Comparison of ENCODE assay signal across 9 cellular contexts in genomic region chr12:132491349-132491663, GRCh38. TPM values are rescaled to one million over a fixed set of nuclear protein-coding genes. Genes with fewer than 3 reads are reported as not detected.
A peak's percentile ranks its signal among the peaks of the same experiment; 100 is the strongest.
DNase-seq lines count a peak whose midpoint lies in the region; FAIRE-seq and TF ChIP-seq lines count a peak whose summit lies in the region.
"Had no signal": no experiment of that assay in that cellular context is flagged by ENCODE, and none has a peak within 500 bp of the region (broad histone marks: within the 10 kb centered on the region; RNA-seq: fewer than 3 reads in every experiment).

No MANE protein-coding gene starts in this region.

- H3K36me3 ChIP-seq in Caco-2 (ENCODE audit: control insufficient read depth, insufficient read depth, low read length), result no peaks in the 10 kb centered on the region
- H3K36me3 ChIP-seq in OCI-LY3 (replicated peaks; ENCODE audit: low read depth, low read length), result no peaks in the 10 kb centered on the region
- H3K36me3 ChIP-seq in endothelial cell of umbilical vein (ENCODE audit: control insufficient read depth in 2 of 2, extremely low read depth in 1 of 2, insufficient read depth in 2 of 2, low read length in 2 of 2), result no peaks in the 10 kb centered on the region

- TF ChIP-seq CTCF in Caco-2 (IDR thresholded peaks at IDR 0.05; ENCODE audit: insufficient read depth in 1 of 2, low read depth in 1 of 2, low read length in 1 of 2, severe bottlenecking in 1 of 2, unreplicated experiment in 1 of 2) (no peak), OCI-LY3 (IDR thresholded peaks at IDR 0.05; ENCODE audit: low read depth, low read length) (no peak), endothelial cell of umbilical vein (IDR thresholded peaks at IDR 0.05; ENCODE audit: extremely low read depth in 1 of 2, insufficient read depth in 1 of 2, low read depth in 1 of 2, low read length in 2 of 2) (no peak), osteocyte (IDR thresholded peaks at IDR 0.05) (no peak)

- peaks cover 58% of the 10 kb centered on the region for H3K4me1 ChIP-seq in Caco-2
- H3K4me1 ChIP-seq in OCI-LY3 (ENCODE audit: low read length), result peaks cover 31% of the 10 kb centered on the region
- peaks cover 15% of the 10 kb centered on the region for H3K4me1 ChIP-seq in endothelial cell of umbilical vein (ENCODE audit: control insufficient read depth, extremely low read depth, insufficient read depth, low read length)

- BruUV-seq in Caco-2 (replicated peaks; lab: Mats Ljungman, UMichigan) (TSS peak; percentile 64), endothelial cell of umbilical vein (replicated peaks; lab: Mats Ljungman, UMichigan) (TSS peak; percentile 45)

- H3K9me3 Mint-ChIP-seq in Caco-2 (ENCODE audit: unreplicated experiment) (no peaks in the 10 kb centered on the region), osteocyte (ENCODE audit: unreplicated experiment) (no peaks in the 10 kb centered on the region)

- H3K27ac ChIP-seq in OCI-LY3 (ENCODE audit: low read length), result no peak overlapping the region
- no peak overlapping the region for H3K27ac ChIP-seq in endothelial cell of umbilical vein (ENCODE audit: insufficient read depth, low read depth, low read length)

- H3K9me3 ChIP-seq in Caco-2 (no peaks in the 10 kb centered on the region), OCI-LY3 (ENCODE audit: insufficient read depth, low read length) (no peaks in the 10 kb centered on the region), endothelial cell of umbilical vein (replicated peaks; ENCODE audit: control insufficient read depth, insufficient read depth, low read length) (no peaks in the 10 kb centered on the region)

- POLR2A ChIA-PET in Caco-2 (lab: Charles Lee) (no interaction called here), endothelial cell of umbilical vein (lab: Charles Lee) (no interaction called here)

- TF ChIP-seq POLR2A in endothelial cell of umbilical vein (IDR thresholded peaks at IDR 0.05; ENCODE audit: low read depth, low read length), result no peak

- H3K9me1 ChIP-seq in endothelial cell of umbilical vein (replicated peaks; ENCODE audit: control insufficient read depth, extremely low read depth, insufficient read depth, low read length), result no peaks in the 10 kb centered on the region

- peak overlapping the region; percentile 39; the same call in 1 of the 2 replicates for H3K9ac ChIP-seq in OCI-LY3 (ENCODE audit: low read length)
- H3K9ac ChIP-seq in endothelial cell of umbilical vein (replicated peaks; ENCODE audit: extremely low read depth, insufficient read depth, low read length), result no peak overlapping the region

- peaks cover 27% of the 10 kb centered on the region for H3K36me3 Mint-ChIP-seq in Caco-2 (ENCODE audit: insufficient read depth, unreplicated experiment)
- H3K36me3 Mint-ChIP-seq in osteocyte (ENCODE audit: unreplicated experiment), result peaks cover 4% of the 10 kb centered on the region

- peaks cover 8% of the 10 kb centered on the region for H3K4me1 Mint-ChIP-seq in Caco-2 (ENCODE audit: low read depth, unreplicated experiment)
- peaks cover 33% of the 10 kb centered on the region for H3K4me1 Mint-ChIP-seq in osteocyte (ENCODE audit: unreplicated experiment)

- peaks cover 4% of the 10 kb centered on the region for H3K27me3 Mint-ChIP-seq in Caco-2 (ENCODE audit: insufficient read depth, unreplicated experiment)
- H3K27me3 Mint-ChIP-seq in osteocyte (ENCODE audit: unreplicated experiment), result no peaks in the 10 kb centered on the region

- CTCF ChIA-PET in Caco-2 (lab: Charles Lee), result interaction anchor here (0.6 kb wide), 1 partner anchor 69 kb away, joined by 3 read pairs; no protein-coding TSS in a partner anchor
- CTCF ChIA-PET in endothelial cell of umbilical vein (lab: Charles Lee), result interaction anchor here (2.3 kb wide), 1 partner anchor 33 kb away, joined by 10 read pairs; no protein-coding TSS in a partner anchor

- peaks cover 57% of the 10 kb centered on the region for H4K20me1 ChIP-seq in OCI-LY3 (ENCODE audit: insufficient read depth, low read length)
- H4K20me1 ChIP-seq in endothelial cell of umbilical vein (replicated peaks; ENCODE audit: control insufficient read depth, extremely low read depth, insufficient read depth, low read length), result peaks cover 3% of the 10 kb centered on the region

- H3K79me2 ChIP-seq in OCI-LY3 (ENCODE audit: low read length) (peaks cover 60% of the 10 kb centered on the region), endothelial cell of umbilical vein (ENCODE audit: control insufficient read depth, insufficient read depth, low read length) (peaks cover 47% of the 10 kb centered on the region)

- no peak for DNase-seq in Caco-2
- DNase-seq in endothelial cell of umbilical vein (ENCODE audit: low read depth, low spot score), result no peak
- no peak for DNase-seq in osteocyte (ENCODE audit: extremely low spot score, unreplicated experiment)
- DNase-seq in globus pallidus (ENCODE audit: low spot score), result no peak
- no peak for DNase-seq in NCI-H345 (lab: John Stamatoyannopoulos, UW)
- DNase-seq in kidney glomerular epithelial cell (lab: John Stamatoyannopoulos, UW), result no peak
- DNase-seq in 8988T, result no peak
- DNase-seq: HCEC 1CT had no signal

- dilution Hi-C loops in endothelial cell of umbilical vein (cut with MboI; ENCODE audit: extremely low pct_ligation_motif_present, low sequenced_read_pairs), result no loop called here

- peak overlapping the region; percentile 82 for H3K4me3 ChIP-seq in Caco-2 (ENCODE audit: low read depth, low read length)
- H3K4me3 ChIP-seq in OCI-LY3 (ENCODE audit: low read length), result peak overlapping the region; percentile 84
- peak overlapping the region; percentile 56 to 69 (median 67) for H3K4me3 ChIP-seq in endothelial cell of umbilical vein (replicated peaks in 1 of 3; ENCODE audit: insufficient read depth in 1 of 3, low read depth in 1 of 3, low read length in 3 of 3)

- H3K4me3 Mint-ChIP-seq in Caco-2 (ENCODE audit: unreplicated experiment) (peak overlapping the region; percentile 70), osteocyte (ENCODE audit: unreplicated experiment) (peak overlapping the region; percentile 78)

- intact Hi-C loops in Caco-2 (cut with micrococcal nuclease; ENCODE audit: unreplicated experiment) (loop anchor here (5.0 kb wide), 2 partner anchors 59 to 71 kb away; no protein-coding TSS in a partner anchor), endothelial cell of umbilical vein (cut with micrococcal nuclease) (loop anchor here (2.0 kb wide), 1 partner anchor 69 kb away; no protein-coding TSS in a partner anchor)

- no peak for FAIRE-seq in endothelial cell of umbilical vein (lab: Jason Lieb, UNC)

- H3K4me2 ChIP-seq in OCI-LY3 (ENCODE audit: low read length) (peak overlapping the region; percentile 97), endothelial cell of umbilical vein (ENCODE audit: insufficient read depth, low read length) (peak overlapping the region; percentile 88)

- no peak overlapping the region for H2AFZ ChIP-seq in OCI-LY3 (ENCODE audit: low read depth, low read length)
- H2AFZ ChIP-seq in endothelial cell of umbilical vein (ENCODE audit: low read depth, low read length), result no peak overlapping the region

- H3K27ac Mint-ChIP-seq in Caco-2 (ENCODE audit: unreplicated experiment) (no peak overlapping the region), osteocyte (ENCODE audit: unreplicated experiment) (peak overlapping the region; percentile 41)

- H3K27me3 ChIP-seq in Caco-2 (replicated peaks; ENCODE audit: control insufficient read depth, insufficient read depth, low read length) (no peaks in the 10 kb centered on the region), OCI-LY3 (ENCODE audit: low read depth, low read length) (peaks cover 12% of the 10 kb centered on the region), endothelial cell of umbilical vein (ENCODE audit: control insufficient read depth in 2 of 2, insufficient read depth in 2 of 2, low read length in 2 of 2) (no peaks in the 10 kb centered on the region)

TF ChIP-seq in endothelial cell of umbilical vein, 7 proteins besides CTCF, POLR2A, EP300 and RAD21:
- TF ChIP-seq JUN (IDR thresholded peaks at IDR 0.05; ENCODE audit: borderline replicate concordance, insufficient read depth, insufficient read length, low read depth), result no peak
- TF ChIP-seq POLR2AphosphoS5 (IDR thresholded peaks at IDR 0.05; ENCODE audit: insufficient read depth, low read depth, low read length), result no peak
- no peak for TF ChIP-seq FOS (IDR thresholded peaks at IDR 0.05; ENCODE audit: borderline replicate concordance, insufficient read depth, low read length)
- no peak for TF ChIP-seq GATA2 (IDR thresholded peaks at IDR 0.05; ENCODE audit: insufficient read depth, insufficient read length, low read depth, low read length)
- TF ChIP-seq EZH2 (IDR thresholded peaks at IDR 0.05; ENCODE audit: borderline replicate concordance, low read depth, low read length, severe bottlenecking), result no peak
- TF ChIP-seq MYC (IDR thresholded peaks at IDR 0.05; ENCODE audit: low read depth, low read length), result no peak
- no peak for TF ChIP-seq MAX (IDR thresholded peaks at IDR 0.05; ENCODE audit: insufficient read depth, insufficient read length)

RNA-seq across cellular contexts. Expression of gene FBRSL1, which starts 1.4 kb away (rescaled TPM):
- total RNA-seq in Caco-2 (2022) (90.3 and 96.1 TPM in 2 replicates), endothelial cell of umbilical vein (75.5 and 79.8 TPM in 2 replicates), osteocyte (42.1 and 46.2 TPM in 2 replicates)
- 10.2 and 19.3 TPM in 2 replicates for polyA plus RNA-seq in endothelial cell of umbilical vein
- polyA plus RNA-seq in endothelial cell of umbilical vein (2011; cell fraction: cytosol; rRNA removed), result 11.1 and 20.9 TPM in 2 replicates
- 30.5 and 90.9 TPM in 2 replicates for polyA plus RNA-seq in endothelial cell of umbilical vein (2011; cell fraction: nucleus; rRNA removed)
- polyA plus RNA-seq in endothelial cell of umbilical vein (2012), result 39.6 and 65.2 TPM in 2 replicates
- polyA minus RNA-seq in endothelial cell of umbilical vein, result 3.4 and 4.2 TPM in 2 replicates
- 44.8 TPM for polyA minus RNA-seq in endothelial cell of umbilical vein (2011; cell fraction: cytosol; rRNA and poly(A)+ RNA removed)
- 7.9 and 13.7 TPM in 2 replicates for polyA minus RNA-seq in endothelial cell of umbilical vein (2011; cell fraction: nucleus; rRNA and poly(A)+ RNA removed)
